In genomic region chr5:68793074-68793473, GRCh38 we compare ENCODE assay signal across 15 cellular contexts.
DNase-seq lines count a peak whose midpoint lies in the region; ATAC-seq and TF ChIP-seq lines count a peak whose summit lies in the region.
"Had no signal": no experiment of that assay in that cellular context is flagged by ENCODE, and none has a peak within 500 bp of the region (broad histone marks: within the 10 kb centered on the region; RNA-seq: fewer than 3 reads in every experiment).

No MANE protein-coding gene starts in this region.

- H3K4me3 ChIP-seq in breast epithelium (no peak overlapping the region), LNCaP clone FGC (ENCODE audit: low read depth, low read length) (no peak overlapping the region), esophagus squamous epithelium (no peak overlapping the region)
- H3K4me3 ChIP-seq: GM23248 had no signal

- no peaks in the 10 kb centered on the region for H3K4me1 Mint-ChIP-seq in MCF 10A (ENCODE audit: insufficient read depth, unreplicated experiment)
- H3K4me1 Mint-ChIP-seq: CD4-positive, alpha-beta memory T cell had no signal

- TF ChIP-seq CTCF in breast epithelium (IDR thresholded peaks at IDR 0.05): no peak
- no peak for TF ChIP-seq CTCF in MCF 10A (IDR thresholded peaks at IDR 0.05; ENCODE audit: unreplicated experiment)
- TF ChIP-seq CTCF in LNCaP clone FGC (IDR thresholded peaks at IDR 0.05; ENCODE audit: control insufficient read depth, extremely low read depth, insufficient read depth): no peak
- TF ChIP-seq CTCF in esophagus squamous epithelium (IDR thresholded peaks at IDR 0.05): no peak

- no peak overlapping the region for H3K4me3 Mint-ChIP-seq in MCF 10A (ENCODE audit: unreplicated experiment)
- H3K4me3 Mint-ChIP-seq: CD4-positive, alpha-beta memory T cell; H9 had no signal

- peaks cover 0 to 4% of the 10 kb centered on the region in 2 donors for H3K9me3 ChIP-seq in breast epithelium
- no peaks in the 10 kb centered on the region for H3K9me3 ChIP-seq in esophagus squamous epithelium

- CTCF ChIA-PET in MCF 10A (lab: Yijun Ruan, JAX): no interaction called here

- H3K27me3 ChIP-seq in breast epithelium (no peaks in the 10 kb centered on the region), esophagus squamous epithelium (no peaks in the 10 kb centered on the region)

- no peaks in the 10 kb centered on the region for H3K36me3 Mint-ChIP-seq in MCF 10A (ENCODE audit: insufficient read depth, unreplicated experiment)
- H3K36me3 Mint-ChIP-seq: CD4-positive, alpha-beta memory T cell had no signal

- H3K27ac ChIP-seq in breast epithelium (peak overlapping the region; percentile 20 to 49), esophagus squamous epithelium (no peak overlapping the region)
- H3K27ac ChIP-seq: GM23248 had no signal

- WGBS in esophagus squamous epithelium, 2 donors: 79 to 88% methylated on average over 1 of the region's 1 CpG

- H3K27me3 Mint-ChIP-seq in MCF 10A (ENCODE audit: insufficient read depth, unreplicated experiment): peaks cover 69% of the 10 kb centered on the region

- H3K9me3 Mint-ChIP-seq in MCF 10A (ENCODE audit: unreplicated experiment): no peaks in the 10 kb centered on the region

- POLR2A ChIA-PET in MCF 10A (lab: Yijun Ruan, JAX): no interaction called here

- H3K36me3 ChIP-seq in breast epithelium (no peaks in the 10 kb centered on the region), esophagus squamous epithelium (no peaks in the 10 kb centered on the region)

- no peak for DNase-seq in breast epithelium (ENCODE audit: low spot score in 2 of 2)
- no peak for DNase-seq in MCF 10A (ENCODE audit: unreplicated experiment)
- peak; percentile 25 for DNase-seq in LNCaP clone FGC (ENCODE audit: low read depth)
- DNase-seq in left lobe of liver (ENCODE audit: low spot score): no peak
- DNase-seq in renal cortical epithelial cell (ENCODE audit: low read depth): peak; percentile 74
- no peak for DNase-seq in esophagus squamous epithelium (lab: John Stamatoyannopoulos, UW)
- DNase-seq: C1 segment of cervical spinal cord; Calu3; CD4-positive, alpha-beta memory T cell; COR-L47; DND-41; GM23248; H9 had no signal

- H3K4me1 ChIP-seq in breast epithelium: no peaks in the 10 kb centered on the region
- H3K4me1 ChIP-seq in esophagus squamous epithelium: peaks cover 0 to 9% (median 0%) of the 10 kb centered on the region in 3 donors

- ATAC-seq in left lobe of liver (peak; percentile 53), HG03457 (IDR thresholded peaks at IDR 0.05; ENCODE audit: unreplicated experiment) (no peak)
- ATAC-seq: HCT116 had no signal

- H3K27ac Mint-ChIP-seq in MCF 10A (ENCODE audit: low read depth, unreplicated experiment): no peak overlapping the region
- H3K27ac Mint-ChIP-seq: CD4-positive, alpha-beta memory T cell; H9 had no signal

- no peak for TF ChIP-seq POLR2A in breast epithelium (IDR thresholded peaks at IDR 0.05)
- TF ChIP-seq POLR2A in esophagus squamous epithelium (IDR thresholded peaks at IDR 0.05): no peak

- no TSS peak for BruUV-seq in MCF 10A (replicated peaks; lab: Mats Ljungman, UMichigan)

- intact Hi-C loops in breast epithelium (cut with DNase I; ENCODE audit: low total_unique reads) (no loop called here), MCF 10A (cut with micrococcal nuclease) (no loop called here), esophagus squamous epithelium (cut with DNase I) (no loop called here)

Comparison
In these comparisons a context has a peak if more than half of its experiments do, and no peak if none do; other contexts are left out.
1. DNase-seq: peak in LNCaP clone FGC (single experiment) and renal cortical epithelial cell (single experiment); none in breast epithelium (0 of 2), MCF 10A (single experiment), left lobe of liver (single experiment) and esophagus squamous epithelium (single experiment).
2. H3K27ac ChIP-seq: peak in breast epithelium (2 of 2); none in esophagus squamous epithelium (0 of 4).